Comparison of ENCODE assay signal across 11 cellular contexts in genomic region chr2:100919316-100919715, GRCh38.
DNase-seq lines count a peak whose midpoint lies in the region; ATAC-seq and TF ChIP-seq lines count a peak whose summit lies in the region.
"Had no signal": no experiment of that assay in that cellular context is flagged by ENCODE, and none has a peak within 500 bp of the region (broad histone marks: within the 10 kb centered on the region; RNA-seq: fewer than 3 reads in every experiment).

No MANE protein-coding gene starts in this region.

- H3K27me3 Mint-ChIP-seq in activated CD8-positive, alpha-beta T cell treated with anti-CD3 and anti-CD28 coated beads for 36 hours, result no peaks in the 10 kb centered on the region
- peaks cover 4% of the 10 kb centered on the region for H3K27me3 Mint-ChIP-seq in activated CD8-positive, alpha-beta T cell treated with anti-CD3 and anti-CD28 coated beads, Interleukin-2, amount 10 ng/mL, durations not matched to agents 7 days and 5 days (ENCODE audit: low read depth)
- no peaks in the 10 kb centered on the region for H3K27me3 Mint-ChIP-seq in neural crest cell (ENCODE audit: low read depth)
- H3K27me3 Mint-ChIP-seq in activated T-helper 2 cell treated with anti-CD3 and anti-CD28 coated beads, Interferon-gamma antibody, Interleukin-2, Interleukin-4, amounts not matched to agents 10 μg/mL and 5 μg/mL and 100 μg/mL, durations not matched to agents 14 hours and 24 hours and 36 hours (ENCODE audit: low read depth), result no peaks in the 10 kb centered on the region

- H3K27me3 ChIP-seq in H7 (ENCODE audit: control insufficient read depth, insufficient read depth, low read length), result no peaks in the 10 kb centered on the region
- H3K27me3 ChIP-seq in adrenal gland, result no peaks in the 10 kb centered on the region

- no peak overlapping the region for H3K27ac Mint-ChIP-seq in activated CD8-positive, alpha-beta T cell treated with anti-CD3 and anti-CD28 coated beads for 36 hours
- H3K27ac Mint-ChIP-seq in activated CD8-positive, alpha-beta T cell treated with anti-CD3 and anti-CD28 coated beads, Interleukin-2, amount 10 ng/mL, durations not matched to agents 7 days and 5 days, result no peak overlapping the region
- no peak overlapping the region for H3K27ac Mint-ChIP-seq in neural crest cell (ENCODE audit: unreplicated experiment)
- no peak overlapping the region for H3K27ac Mint-ChIP-seq in activated T-helper 2 cell treated with anti-CD3 and anti-CD28 coated beads, Interferon-gamma antibody, Interleukin-2, Interleukin-4, amounts not matched to agents 10 μg/mL and 5 μg/mL and 100 μg/mL, durations not matched to agents 14 hours and 24 hours and 36 hours

- peaks cover 0 to 7% (median 0%) of the 10 kb centered on the region in 3 donors for H3K9me3 ChIP-seq in adrenal gland (replicated peaks in 1 of 3)

- POLR2A ChIA-PET in activated CD8-positive, alpha-beta T cell treated with anti-CD3 and anti-CD28 coated beads for 36 hours (lab: Charles Lee), result interaction anchor here (1.4 kb wide), 1 partner anchor 15 kb away, joined by 3 read pairs; no protein-coding TSS in a partner anchor
- POLR2A ChIA-PET in activated CD8-positive, alpha-beta T cell treated with anti-CD3 and anti-CD28 coated beads, Interleukin-2, amount 10 ng/mL, durations not matched to agents 7 days and 5 days (lab: Charles Lee), result no interaction called here

- CTCF ChIA-PET in activated CD8-positive, alpha-beta T cell treated with anti-CD3 and anti-CD28 coated beads for 36 hours (lab: Charles Lee), result interaction anchor here (0.7 to 2.7 kb wide), 10 partner anchors 9 to 309 kb away, joined by 3 to 20 read pairs (median 4); no protein-coding TSS in a partner anchor
- CTCF ChIA-PET in activated CD8-positive, alpha-beta T cell treated with anti-CD3 and anti-CD28 coated beads, Interleukin-2, amount 10 ng/mL, durations not matched to agents 7 days and 5 days (lab: Charles Lee), result interaction anchor here (0.5 to 2.4 kb wide), 5 partner anchors 10 to 189 kb away, joined by 3 to 12 read pairs (median 3); no protein-coding TSS in a partner anchor

- H3K4me3 ChIP-seq in H7 (ENCODE audit: insufficient read depth, low read depth, low read length) (no peak overlapping the region), adrenal gland (no peak overlapping the region)

- H3K36me3 ChIP-seq in H7 (replicated peaks; ENCODE audit: control insufficient read depth, insufficient read depth, low read length), result no peaks in the 10 kb centered on the region
- no peaks in the 10 kb centered on the region for H3K36me3 ChIP-seq in adrenal gland (replicated peaks in 1 of 2)

- H3K27ac ChIP-seq in adrenal gland, result no peak overlapping the region

- no peak for TF ChIP-seq POLR2A in adrenal gland (IDR thresholded peaks at IDR 0.05)

- intact Hi-C loops in activated CD8-positive, alpha-beta T cell treated with anti-CD3 and anti-CD28 coated beads for 36 hours (cut with micrococcal nuclease), result no loop called here
- intact Hi-C loops in adrenal gland (cut with DNase I), result no loop called here
- intact Hi-C loops in activated T-helper 2 cell treated with anti-CD3 and anti-CD28 coated beads, Interferon-gamma antibody, Interleukin-2, Interleukin-4, amounts not matched to agents 10 μg/mL and 5 μg/mL and 100 μg/mL, durations not matched to agents 14 hours and 24 hours and 36 hours (cut with micrococcal nuclease), result no loop called here

- no peaks in the 10 kb centered on the region for H3K9me3 Mint-ChIP-seq in activated CD8-positive, alpha-beta T cell treated with anti-CD3 and anti-CD28 coated beads for 36 hours
- no peaks in the 10 kb centered on the region for H3K9me3 Mint-ChIP-seq in activated CD8-positive, alpha-beta T cell treated with anti-CD3 and anti-CD28 coated beads, Interleukin-2, amount 10 ng/mL, durations not matched to agents 7 days and 5 days (ENCODE audit: insufficient read depth)
- H3K9me3 Mint-ChIP-seq in neural crest cell, result peaks cover 7% of the 10 kb centered on the region
- peaks cover 5% of the 10 kb centered on the region for H3K9me3 Mint-ChIP-seq in activated T-helper 2 cell treated with anti-CD3 and anti-CD28 coated beads, Interferon-gamma antibody, Interleukin-2, Interleukin-4, amounts not matched to agents 10 μg/mL and 5 μg/mL and 100 μg/mL, durations not matched to agents 14 hours and 24 hours and 36 hours

- H3K36me3 Mint-ChIP-seq in activated CD8-positive, alpha-beta T cell treated with anti-CD3 and anti-CD28 coated beads for 36 hours (ENCODE audit: low read depth), result peaks cover 4% of the 10 kb centered on the region
- no peaks in the 10 kb centered on the region for H3K36me3 Mint-ChIP-seq in activated CD8-positive, alpha-beta T cell treated with anti-CD3 and anti-CD28 coated beads, Interleukin-2, amount 10 ng/mL, durations not matched to agents 7 days and 5 days (ENCODE audit: low read depth)
- H3K36me3 Mint-ChIP-seq in neural crest cell (ENCODE audit: low read depth), result peaks cover 2% of the 10 kb centered on the region
- no peaks in the 10 kb centered on the region for H3K36me3 Mint-ChIP-seq in activated T-helper 2 cell treated with anti-CD3 and anti-CD28 coated beads, Interferon-gamma antibody, Interleukin-2, Interleukin-4, amounts not matched to agents 10 μg/mL and 5 μg/mL and 100 μg/mL, durations not matched to agents 14 hours and 24 hours and 36 hours (ENCODE audit: low read depth)
- H3K36me3 Mint-ChIP-seq: CD4-positive, CD25-positive, alpha-beta regulatory T cell had no signal

- ATAC-seq in activated CD8-positive, alpha-beta T cell treated with anti-CD3 and anti-CD28 coated beads for 36 hours, result peak; percentile 62
- no peak for ATAC-seq in activated CD8-positive, alpha-beta T cell treated with anti-CD3 and anti-CD28 coated beads, Interleukin-2, amount 10 ng/mL, durations not matched to agents 7 days and 5 days

- no peaks in the 10 kb centered on the region for H3K4me1 Mint-ChIP-seq in activated CD8-positive, alpha-beta T cell treated with anti-CD3 and anti-CD28 coated beads for 36 hours (ENCODE audit: low read depth)
- peaks cover under 1% of the 10 kb centered on the region for H3K4me1 Mint-ChIP-seq in activated CD8-positive, alpha-beta T cell treated with anti-CD3 and anti-CD28 coated beads, Interleukin-2, amount 10 ng/mL, durations not matched to agents 7 days and 5 days (ENCODE audit: low read depth)
- H3K4me1 Mint-ChIP-seq in neural crest cell, result no peaks in the 10 kb centered on the region
- H3K4me1 Mint-ChIP-seq in activated T-helper 2 cell treated with anti-CD3 and anti-CD28 coated beads, Interferon-gamma antibody, Interleukin-2, Interleukin-4, amounts not matched to agents 10 μg/mL and 5 μg/mL and 100 μg/mL, durations not matched to agents 14 hours and 24 hours and 36 hours (ENCODE audit: low read depth), result no peaks in the 10 kb centered on the region

- H3K4me1 ChIP-seq in adrenal gland (replicated peaks in 1 of 2), result peaks cover 0 to 4% of the 10 kb centered on the region in 2 donors

- TF ChIP-seq CTCF in activated CD8-positive, alpha-beta T cell treated with anti-CD3 and anti-CD28 coated beads for 36 hours (IDR thresholded peaks at IDR 0.05), result peak; percentile 76
- peak in 5 of 6 experiments; percentile 8 to 46 (median 22) for TF ChIP-seq CTCF in adrenal gland (IDR thresholded peaks at IDR 0.05)
- TF ChIP-seq CTCF in neural crest cell (conservative IDR thresholded peaks at IDR 0.05), result peak; percentile 63

- peak; percentile 35 for DNase-seq in activated CD8-positive, alpha-beta T cell treated with anti-CD3 and anti-CD28 coated beads for 36 hours
- DNase-seq in activated CD8-positive, alpha-beta T cell treated with anti-CD3 and anti-CD28 coated beads, Interleukin-2, amount 10 ng/mL, durations not matched to agents 7 days and 5 days, result no peak
- DNase-seq in H7, result peak; percentile 71
- no peak for DNase-seq in adrenal gland
- DNase-seq in neural crest cell (ENCODE audit: low read depth, low spot score), result peak; percentile 7
- no peak for DNase-seq in EL
- no peak for DNase-seq in NCI-H2107 treated with DMSO at 0.1 percent for 48 hours (lab: John Stamatoyannopoulos, UW; ENCODE audit: unreplicated experiment)
- no peak for DNase-seq in activated T-helper 2 cell treated with anti-CD3 and anti-CD28 coated beads, Interferon-gamma antibody, Interleukin-2, Interleukin-4, amounts not matched to agents 10 μg/mL and 5 μg/mL and 100 μg/mL, durations not matched to agents 14 hours and 24 hours and 36 hours (ENCODE audit: low spot score)
- DNase-seq: NCI-H1417, SHP77 treated with DMSO at 0.1 percent for 48 hours had no signal

- WGBS in adrenal gland, 4 donors, result 50 to 58% (median 54%) methylated on average over 16 of the region's 16 CpGs

- H3K4me3 Mint-ChIP-seq in activated CD8-positive, alpha-beta T cell treated with anti-CD3 and anti-CD28 coated beads for 36 hours, result no peak overlapping the region
- H3K4me3 Mint-ChIP-seq in activated CD8-positive, alpha-beta T cell treated with anti-CD3 and anti-CD28 coated beads, Interleukin-2, amount 10 ng/mL, durations not matched to agents 7 days and 5 days, result no peak overlapping the region
- H3K4me3 Mint-ChIP-seq in neural crest cell, result no peak overlapping the region
- H3K4me3 Mint-ChIP-seq in activated T-helper 2 cell treated with anti-CD3 and anti-CD28 coated beads, Interferon-gamma antibody, Interleukin-2, Interleukin-4, amounts not matched to agents 10 μg/mL and 5 μg/mL and 100 μg/mL, durations not matched to agents 14 hours and 24 hours and 36 hours (ENCODE audit: low read depth), result no peak overlapping the region
- H3K4me3 Mint-ChIP-seq: CD4-positive, CD25-positive, alpha-beta regulatory T cell had no signal

Comparison
In these comparisons a context has a peak if more than half of its experiments do, and no peak if none do; other contexts are left out.
1. DNase-seq: peak in activated CD8-positive, alpha-beta T cell treated with anti-CD3 and anti-CD28 coated beads for 36 hours (single experiment), H7 (single experiment) and neural crest cell (single experiment); none in activated CD8-positive, alpha-beta T cell treated with anti-CD3 and anti-CD28 coated beads, Interleukin-2, amount 10 ng/mL, durations not matched to agents 7 days and 5 days (single experiment), adrenal gland (0 of 7), EL (single experiment), NCI-H2107 treated with DMSO at 0.1 percent for 48 hours (single experiment) and activated T-helper 2 cell treated with anti-CD3 and anti-CD28 coated beads, Interferon-gamma antibody, Interleukin-2, Interleukin-4, amounts not matched to agents 10 μg/mL and 5 μg/mL and 100 μg/mL, durations not matched to agents 14 hours and 24 hours and 36 hours (single experiment).
2. CTCF ChIP-seq: peak in every context shown above with its lines; median percentile 76 in activated CD8-positive, alpha-beta T cell treated with anti-CD3 and anti-CD28 coated beads for 36 hours; 63 in neural crest cell; 22 in adrenal gland.